ENCODE assay signal across 8 cellular contexts in genomic region chr3:119681279-119681678, GRCh38. TPM values are rescaled to one million over a fixed set of nuclear protein-coding genes. Genes with fewer than 3 reads are reported as not detected.
DNase-seq lines count a peak whose midpoint lies in the region; ATAC-seq, FAIRE-seq and TF ChIP-seq lines count a peak whose summit lies in the region.

No MANE protein-coding gene starts in this region.

- no peaks in the 10 kb centered on the region for H3K27me3 Mint-ChIP-seq in natural killer cell (ENCODE audit: low read depth in 2 of 2)

- DNase-seq in heart left ventricle (no peak), Right ventricle myocardium inferior (ENCODE audit: missing footprints) (no peak), SK-MEL-5 (ENCODE audit: low read depth, low spot score) (peak; percentile 51), natural killer cell (no peak), aorta (no peak)
- DNase-seq in stimulated activated naive CD8-positive, alpha-beta T cell treated with anti-CD3 and anti-CD28 coated beads, Interleukin-15, Interleukin-2, amounts not matched to agents 100 U/mL and 50 U/mL, for 24 hours, result no peak

- TF ChIP-seq POLR2A in heart left ventricle (IDR thresholded peaks at IDR 0.05), result no peak

- H3K9me3 ChIP-seq in heart left ventricle (no peaks in the 10 kb centered on the region), aorta (ENCODE audit: control insufficient read depth, low read length) (no peaks in the 10 kb centered on the region)

- TF ChIP-seq CTCF in heart left ventricle (IDR thresholded peaks at IDR 0.05) (peak; percentile 40 to 72 (median 58)), natural killer cell (IDR thresholded peaks at IDR 0.05) (no peak)

- no peak overlapping the region for H3K4me3 Mint-ChIP-seq in natural killer cell

- intact Hi-C loops in heart left ventricle (cut with DNase I), result loop anchor here in 9 of 10 donors (2.0 to 10.0 kb wide), 11 partner anchors 80 to 799 kb away; partner anchors contain the start of genes TIMMDC1 (in 2 of the 9) and TEX55 (in 1 of the 9)
- intact Hi-C loops in Right ventricle myocardium inferior (cut with DNase I), result loop anchor here (5.0 to 10.0 kb wide), 2 partner anchors 129 to 286 kb away; no protein-coding TSS in a partner anchor
- intact Hi-C loops in natural killer cell (cut with micrococcal nuclease), result no loop called here
- intact Hi-C loops in aorta (cut with DNase I), result loop anchor here (5.0 to 10.0 kb wide), 2 partner anchors 156 to 159 kb away; no protein-coding TSS in a partner anchor

- peak in 1 of 4 donors; percentile 30 for ATAC-seq in heart left ventricle
- no peak for ATAC-seq in Right ventricle myocardium inferior
- ATAC-seq in HG03139 (IDR thresholded peaks at IDR 0.05; ENCODE audit: unreplicated experiment), result peak; percentile 33
- ATAC-seq in stimulated activated naive CD8-positive, alpha-beta T cell treated with anti-CD3 and anti-CD28 coated beads, Interleukin-15, Interleukin-2, amounts not matched to agents 100 U/mL and 50 U/mL, for 24 hours, result no peak
- ATAC-seq in natural killer cell, result no peak
- ATAC-seq in aorta (ENCODE audit: low FRiP score), result no peak

- no peaks in the 10 kb centered on the region for H3K27me3 ChIP-seq in heart left ventricle
- H3K27me3 ChIP-seq in aorta (ENCODE audit: control insufficient read depth in 1 of 2, insufficient read depth in 2 of 2, low read length in 1 of 2), result no peaks in the 10 kb centered on the region

- H3K36me3 ChIP-seq in heart left ventricle (no peaks in the 10 kb centered on the region), aorta (ENCODE audit: control insufficient read depth in 1 of 2, insufficient read depth in 2 of 2, low read length in 1 of 2) (no peaks in the 10 kb centered on the region)

- WGBS in heart left ventricle, 4 donors, result 43 to 50% (median 46%) methylated on average over 1 of the region's 1 CpG
- WGBS in aorta, 2 donors, result 55 to 58% methylated on average over 1 of the region's 1 CpG

- H3K4me1 ChIP-seq in heart left ventricle (peaks cover 0 to 11% (median 6%) of the 10 kb centered on the region in 12 donors), aorta (ENCODE audit: control insufficient read depth in 1 of 2, insufficient read depth in 2 of 2, low read length in 2 of 2) (no peaks in the 10 kb centered on the region)

- H3K36me3 Mint-ChIP-seq in natural killer cell, result no peaks in the 10 kb centered on the region

- H3K27ac Mint-ChIP-seq in natural killer cell, result no peak overlapping the region

- no peaks in the 10 kb centered on the region for H3K9me3 Mint-ChIP-seq in natural killer cell

- H3K27ac ChIP-seq in heart left ventricle, result peak overlapping the region in 3 of 12 donors; percentile 12 to 28 (median 26)
- no peak overlapping the region for H3K27ac ChIP-seq in aorta (ENCODE audit: low read depth in 1 of 2, low read length in 2 of 2)

- H3K4me3 ChIP-seq in heart left ventricle (no peak overlapping the region), aorta (ENCODE audit: low read length in 2 of 2) (no peak overlapping the region)

- in situ Hi-C loops in SK-MEL-5 (cut with HindIII; ENCODE audit: low pct_unique_long_range_greater_than_20kb, low sequenced_read_pairs), result no loop called here

- peaks cover 15 to 17% of the 10 kb centered on the region in 2 donors for H3K4me1 Mint-ChIP-seq in natural killer cell

- peak; percentile 68 for FAIRE-seq in islet of Langerhans (lab: Jason Lieb, UNC)

RNA-seq across cellular contexts. Expression of gene COX17, which starts 4.1 kb away (rescaled TPM):
- total RNA-seq in heart left ventricle (100 to 1,000 TPM in 5 of 9 donors, 10 to 100 TPM in 4; 73.8 to 173 (median 112) TPM), Right ventricle myocardium inferior (167 TPM), natural killer cell (10 to 100 TPM; 35.6 to 44.8 (median 40.6) TPM), aorta (10 to 100 TPM; 43.6 to 47.3 TPM)
- polyA plus RNA-seq in heart left ventricle (100 to 1,000 TPM; 176 to 728 TPM), aorta (100 to 1,000 TPM in 1 of 2 donors, 10 to 100 TPM in 1; 74.9 to 170 TPM)
- total RNA-seq in SK-MEL-5 (2014; rRNA removed; shearing (Covaris generic)), result 75.3 and 78.4 TPM in 2 replicates
- polyA plus RNA-seq in SK-MEL-5 (2015; cell fraction: cytosol; rRNA removed), result 41.5 and 80.3 TPM in 2 replicates
- polyA plus RNA-seq in SK-MEL-5 (2015; cell fraction: nucleus; rRNA removed), result 9.1 and 9.5 TPM in 2 replicates

RNA-seq across cellular contexts. Expression of gene POPDC2, which starts 20.9 kb away (rescaled TPM):
- 100 to 1,000 TPM; 573 to 947 (median 768) TPM for total RNA-seq in heart left ventricle
- polyA plus RNA-seq in heart left ventricle, result 1,000 to 10,000 TPM in 1 of 2 donors, 100 to 1,000 TPM in 1; 511 to 1,022 TPM
- total RNA-seq in Right ventricle myocardium inferior, result 605 TPM
- 0.08 and 0.40 TPM in 2 replicates for total RNA-seq in SK-MEL-5 (2014; rRNA removed; shearing (Covaris generic))
- 0.08 and 0.44 TPM in 2 replicates for polyA plus RNA-seq in SK-MEL-5 (2015; cell fraction: cytosol; rRNA removed)
- polyA plus RNA-seq in SK-MEL-5 (2015; cell fraction: nucleus; rRNA removed), result 1.3 and 1.7 TPM in 2 replicates
- 1 to 10 TPM; 6.2 to 8.0 (median 7.9) TPM for total RNA-seq in natural killer cell
- 10 to 100 TPM in 1 of 2 donors, 1 to 10 TPM in 1; 9.5 to 11.5 TPM for total RNA-seq in aorta
- 10 to 100 TPM; 11.0 to 17.5 TPM for polyA plus RNA-seq in aorta

RNA-seq across cellular contexts. Expression of gene CFAP91, which starts 21.5 kb away (rescaled TPM):
- total RNA-seq in heart left ventricle, result 1 to 10 TPM in 3 of 9 donors, under 1 TPM in 5, not detected in 1; 0.16 to 1.9 (median 0.56) TPM
- polyA plus RNA-seq in heart left ventricle, result under 1 TPM; 0.19 to 0.21 TPM
- total RNA-seq in Right ventricle myocardium inferior, result 0.70 TPM
- not detected in 2 replicates for total RNA-seq in SK-MEL-5 (2014; rRNA removed; shearing (Covaris generic))
- not detected in 2 replicates for polyA plus RNA-seq in SK-MEL-5 (2015; cell fraction: cytosol; rRNA removed)
- not detected in 2 replicates for polyA plus RNA-seq in SK-MEL-5 (2015; cell fraction: nucleus; rRNA removed)
- under 1 TPM in 1 of 3 donors, not detected in 2; 0.14 TPM for total RNA-seq in natural killer cell
- 1 to 10 TPM; 3.7 TPM for total RNA-seq in aorta
- polyA plus RNA-seq in aorta, result 1 to 10 TPM in 1 of 2 donors, under 1 TPM in 1; 0.50 to 8.5 TPM

Comparison
In these comparisons a context has a peak if more than half of its experiments do, and no peak if none do; other contexts are left out.
1. RNA of gene POPDC2, which starts 20.9 kb away (total RNA-seq): 573 to 947 TPM in heart left ventricle and 605 TPM in Right ventricle myocardium inferior (single experiment); 9.5 to 11.5 TPM in aorta, 6.2 to 8.0 TPM in natural killer cell and 0.08 to 0.40 TPM in SK-MEL-5; every median in the first group is over 10 times any median in the second.